Comparison of ENCODE assay signal across 25 cellular contexts in genomic region chr10:43373461-43373860, GRCh38. TPM values are rescaled to one million over a fixed set of nuclear protein-coding genes. Genes with fewer than 3 reads are reported as not detected.
"Had no signal": no experiment of that assay in that cellular context is flagged by ENCODE, and none has a peak within 500 bp of the region (broad histone marks: within the 10 kb centered on the region; RNA-seq: fewer than 3 reads in every experiment).

No MANE protein-coding gene starts in this region.

- DNase-seq: activated CD8-positive, alpha-beta memory T cell treated with anti-CD3 and anti-CD28 coated beads for 24 hours; activated CD8-positive, alpha-beta memory T cell treated with anti-CD3 and anti-CD28 coated beads, Interleukin-2, amount 50 U/mL, for 48 hours; activated naive CD4-positive, alpha-beta T cell treated with Interleukin-2 at 50 U/mL for 16 hours; activated naive CD8-positive, alpha-beta T cell treated with anti-CD3 and anti-CD28 coated beads for 36 hours; activated T-cell treated with anti-CD3 and anti-CD28 coated beads, Interleukin-2, amount 50 U/mL, for 4 hours; cerebellar nuclear complex; effector CD4-positive, alpha-beta T cell; foreskin keratinocyte; left ventricle myocardium superior; nephron progenitor cell; SIG-M5; small intestine; stimulated activated CD4-positive, alpha-beta T cell treated with anti-CD3 and anti-CD28 coated beads, Interleukin-2, amount 100 ng/mL, for 48 hours; stimulated activated CD8-positive, alpha-beta memory T cell treated with anti-CD3 and anti-CD28 coated beads, Interleukin-4, amount 100 ng/mL, for 48 hours; stimulated activated naive CD4-positive, alpha-beta T cell; upper lobe of left lung had no signal

- H3K36me3 ChIP-seq: right lobe of liver, upper lobe of left lung had no signal

- H3K4me1 ChIP-seq: foreskin keratinocyte, right lobe of liver, upper lobe of left lung had no signal

- H3K4me3 ChIP-seq: right lobe of liver, upper lobe of left lung had no signal

- H3K27ac Mint-ChIP-seq: nephron progenitor cell; T-helper 2 cell treated with Interferon-gamma antibody and Interleukin-4, amounts not matched to agents 5 μg/mL and 100 μg/mL, for 36 hours had no signal

- H3K27me3 ChIP-seq: foreskin keratinocyte, right lobe of liver, upper lobe of left lung had no signal

- H3K9me3 ChIP-seq: right lobe of liver, SK-N-SH, upper lobe of left lung had no signal

- H3K36me3 Mint-ChIP-seq: activated naive CD8-positive, alpha-beta T cell treated with anti-CD3 and anti-CD28 coated beads for 36 hours had no signal

- H3K9ac ChIP-seq: SK-N-SH had no signal

- H3K27ac ChIP-seq: foreskin keratinocyte, right lobe of liver, upper lobe of left lung, VCaP had no signal

- H3K9me3 Mint-ChIP-seq: activated naive CD8-positive, alpha-beta T cell treated with anti-CD3 and anti-CD28 coated beads for 36 hours; activated T-cell treated with anti-CD3 and anti-CD28 coated beads, Interleukin-2, amount 50 U/mL, for 4 hours; nephron progenitor cell; T-helper 2 cell treated with Interferon-gamma antibody and Interleukin-4, amounts not matched to agents 5 μg/mL and 100 μg/mL, for 36 hours had no signal

- H3K27me3 Mint-ChIP-seq: activated naive CD8-positive, alpha-beta T cell treated with anti-CD3 and anti-CD28 coated beads for 36 hours had no signal

- H3K4me3 Mint-ChIP-seq: activated naive CD8-positive, alpha-beta T cell treated with anti-CD3 and anti-CD28 coated beads for 36 hours; activated T-cell treated with anti-CD3 and anti-CD28 coated beads, Interleukin-2, amount 50 U/mL, for 4 hours; nephron progenitor cell; T-helper 2 cell treated with Interferon-gamma antibody and Interleukin-4, amounts not matched to agents 5 μg/mL and 100 μg/mL, for 36 hours had no signal

- H3K4me2 ChIP-seq: SK-N-SH had no signal

RNA-seq across cellular contexts. Expression of gene FXYD4, which starts 2.0 kb away (rescaled TPM):
- total RNA-seq: activated naive CD8-positive, alpha-beta T cell treated with anti-CD3 and anti-CD28 coated beads for 36 hours; activated T-cell treated with anti-CD3 and anti-CD28 coated beads, Interleukin-2, amount 50 U/mL, for 4 hours; bronchial epithelial cell; foreskin keratinocyte; kidney epithelial cell; left ventricle myocardium superior; osteocyte; pulmonary artery endothelial cell; right lobe of liver had no signal
- polyA plus RNA-seq: esophagus, foreskin keratinocyte, SK-N-SH had no signal
